12 cellular contexts compared by ENCODE assay signal in genomic region chr18:11163668-11164067, GRCh38. TPM values are rescaled to one million over a fixed set of nuclear protein-coding genes. Genes with fewer than 3 reads are reported as not detected.
DNase-seq lines count a peak whose midpoint lies in the region; ATAC-seq, FAIRE-seq and TF ChIP-seq lines count a peak whose summit lies in the region.
"Had no signal": no experiment of that assay in that cellular context is flagged by ENCODE, and none has a peak within 500 bp of the region (broad histone marks: within the 10 kb centered on the region; RNA-seq: fewer than 3 reads in every experiment).

No MANE protein-coding gene starts in this region.

- H3K27me3 ChIP-seq in small intestine (ENCODE audit: control insufficient read depth in 2 of 2, insufficient read depth in 2 of 2, low read length in 2 of 2): no peaks in the 10 kb centered on the region
- no peaks in the 10 kb centered on the region for H3K27me3 ChIP-seq in transverse colon
- H3K27me3 ChIP-seq: MG63, SJSA1 had no signal

- no peak for FAIRE-seq in small intestine (lab: Jason Lieb, UNC)

- DNase-seq in NOMO-1 (lab: John Stamatoyannopoulos, UW; ENCODE audit: unreplicated experiment in 2 of 2) (peak; percentile 6 to 9), NOMO-1 treated with dmso at 0.1 percent for 144 hours (lab: John Stamatoyannopoulos, UW; ENCODE audit: unreplicated experiment) (no peak), astrocyte of the cerebellum (ENCODE audit: low read depth) (no peak), iPS-NIHi7 (ENCODE audit: extremely low spot score) (peak; percentile 43), small intestine (peak; percentile 9), coronary artery (ENCODE audit: low spot score) (no peak), transverse colon (no peak)
- DNase-seq: activated T-cell treated with anti-CD3 and anti-CD28 coated beads, Interleukin-2, amount 50 U/mL, for 1 hour; MG63; stimulated activated CD8-positive, alpha-beta memory T cell treated with anti-CD3 and anti-CD28 coated beads, Interleukin-4, amount 100 ng/mL, for 48 hours had no signal

- no peaks in the 10 kb centered on the region for H3K4me1 ChIP-seq in small intestine (ENCODE audit: control insufficient read depth in 2 of 2, insufficient read depth in 1 of 2, low read depth in 1 of 2, low read length in 1 of 2)
- no peaks in the 10 kb centered on the region for H3K4me1 ChIP-seq in transverse colon
- H3K4me1 ChIP-seq: SJSA1 had no signal

- H3K27ac ChIP-seq in small intestine (ENCODE audit: low read depth in 1 of 2, low read length in 1 of 2): no peak overlapping the region
- no peak overlapping the region for H3K27ac ChIP-seq in coronary artery
- no peak overlapping the region for H3K27ac ChIP-seq in transverse colon
- H3K27ac ChIP-seq: SJSA1 had no signal

- H3K9me3 ChIP-seq in small intestine (ENCODE audit: control insufficient read depth, low read depth) (no peaks in the 10 kb centered on the region), transverse colon (no peaks in the 10 kb centered on the region)
- H3K9me3 ChIP-seq: SJSA1 had no signal

- ATAC-seq in HG03378 (IDR thresholded peaks at IDR 0.05; ENCODE audit: unreplicated experiment): no peak

- WGBS in small intestine, 3 donors: 11 to 19% (median 14%) methylated on average over 18 of the region's 18 CpGs
- 22 to 50% methylated on average over 1 to 18 of the region's 18 CpGs for WGBS in transverse colon (ENCODE audit: low coverage in 1 of 2), 2 donors

- TF ChIP-seq POLR2A in transverse colon (IDR thresholded peaks at IDR 0.05): no peak

- in situ Hi-C loops in astrocyte of the cerebellum (cut with HindIII; ENCODE audit: low sequenced_read_pairs): no loop called here
- in situ Hi-C loops in transverse colon (cut with MboI; ENCODE audit: low pct_ligation_motif_present in 1 of 4, low pct_unique_long_range_greater_than_20kb in 1 of 4, low sequenced_read_pairs in 3 of 4): loop anchor here in 1 of 4 donors (25.0 kb wide), 1 partner anchor 601 kb away; no protein-coding TSS in a partner anchor

- intact Hi-C loops in transverse colon (cut with DNase I; ENCODE audit: low total_unique reads): no loop called here

- no peak overlapping the region for H3K4me3 ChIP-seq in astrocyte of the cerebellum (ENCODE audit: low read depth, low read length)
- H3K4me3 ChIP-seq in small intestine (ENCODE audit: low read depth in 1 of 2, low read length in 2 of 2): no peak overlapping the region
- H3K4me3 ChIP-seq in coronary artery: no peak overlapping the region
- H3K4me3 ChIP-seq in transverse colon: no peak overlapping the region
- H3K4me3 ChIP-seq: MG63, SJSA1 had no signal

- TF ChIP-seq CTCF in astrocyte of the cerebellum (IDR thresholded peaks at IDR 0.05; ENCODE audit: low read depth, low read length, missing control alignments) (peak; percentile 32), coronary artery (IDR thresholded peaks at IDR 0.05) (no peak), transverse colon (IDR thresholded peaks at IDR 0.05) (peak in 2 of 5 experiments; percentile 18 to 24)

- TF ChIP-seq EP300 in transverse colon (IDR thresholded peaks at IDR 0.05; ENCODE audit: low read depth): no peak

- H3K36me3 ChIP-seq in small intestine (ENCODE audit: control insufficient read depth in 2 of 2, insufficient read depth in 2 of 2, low read length in 2 of 2): no peaks in the 10 kb centered on the region
- no peaks in the 10 kb centered on the region for H3K36me3 ChIP-seq in transverse colon
- H3K36me3 ChIP-seq: MG63, SJSA1 had no signal

RNA-seq across cellular contexts. Expression of gene PIEZO2, which starts 14.3 kb away (rescaled TPM):
- 1 to 10 TPM in 1 of 3 donors, under 1 TPM in 1, not detected in 1; 0.81 to 1.8 TPM for polyA plus RNA-seq in small intestine
- 1 to 10 TPM; 2.9 to 7.5 (median 4.5) TPM for total RNA-seq in transverse colon

Comparison
In these comparisons a context has a peak if more than half of its experiments do, and no peak if none do; other contexts are left out.
1. DNase-seq: peak in NOMO-1 (2 of 2), iPS-NIHi7 (single experiment) and small intestine (single experiment); none in NOMO-1 treated with dmso at 0.1 percent for 144 hours (single experiment), astrocyte of the cerebellum (single experiment), coronary artery (single experiment) and transverse colon (single experiment).